In genomic region chr15:58611731-58612676, GRCh38 we compare ENCODE assay signal across 24 cellular contexts.
DNase-seq lines count a peak whose midpoint lies in the region; ATAC-seq and TF ChIP-seq lines count a peak whose summit lies in the region.
"Had no signal": no experiment of that assay in that cellular context is flagged by ENCODE, and none has a peak within 500 bp of the region (broad histone marks: within the 10 kb centered on the region; RNA-seq: fewer than 3 reads in every experiment).

No MANE protein-coding gene starts in this region.

- H3K4me1 Mint-ChIP-seq in activated T-helper 17 cell treated with anti-CD3 and anti-CD28 coated beads, Interleukin-2, amount 50 U/mL, for 72 hours = peaks cover 23% of the 10 kb centered on the region
- H3K4me1 Mint-ChIP-seq: brain, neural crest cell had no signal

- peaks cover 4% of the 10 kb centered on the region for H3K9me3 Mint-ChIP-seq in activated T-helper 17 cell treated with anti-CD3 and anti-CD28 coated beads, Interleukin-2, amount 50 U/mL, for 72 hours

- no peak overlapping the region for H3K27ac Mint-ChIP-seq in activated T-helper 17 cell treated with anti-CD3 and anti-CD28 coated beads, Interleukin-2, amount 50 U/mL, for 72 hours
- H3K27ac Mint-ChIP-seq: activated CD4-positive, alpha-beta memory T cell treated with anti-CD3 and anti-CD28 coated beads, Interleukin-2, amount 10 ng/mL, durations not matched to agents 7 days and 5 days; activated naive CD8-positive, alpha-beta T cell; brain; CD4-positive, alpha-beta T cell had no signal

- no peak overlapping the region for H3K4me3 Mint-ChIP-seq in activated T-helper 17 cell treated with anti-CD3 and anti-CD28 coated beads, Interleukin-2, amount 50 U/mL, for 72 hours
- H3K4me3 Mint-ChIP-seq: activated CD4-positive, alpha-beta memory T cell treated with anti-CD3 and anti-CD28 coated beads, Interleukin-2, amount 10 ng/mL, durations not matched to agents 7 days and 5 days; activated naive CD8-positive, alpha-beta T cell; activated T-cell treated with anti-CD3 and anti-CD28 coated beads, Interleukin-2, amount 50 U/mL, for 4 hours; brain; CD4-positive, alpha-beta T cell; neural crest cell; T-cell had no signal

- H3K4me3 ChIP-seq in duodenal mucosa (ENCODE audit: low read depth in 1 of 2, low read length in 2 of 2) (peak overlapping the region in 1 of 2 donors; percentile 24), mesendoderm (ENCODE audit: low read length) (no peak overlapping the region)
- H3K4me3 ChIP-seq: psoas muscle, smooth muscle cell, testis had no signal

- no peak for ATAC-seq in activated T-helper 17 cell treated with anti-CD3 and anti-CD28 coated beads, Interleukin-2, amount 50 U/mL, for 72 hours (replicated peaks)
- ATAC-seq: activated T-cell treated with anti-CD3 and anti-CD28 coated beads, Interleukin-2, amount 50 U/mL, for 4 hours; psoas muscle; T-cell had no signal

- H3K27me3 ChIP-seq in duodenal mucosa (ENCODE audit: control insufficient read depth in 1 of 2, insufficient read depth in 2 of 2, low read length in 2 of 2) (no peaks in the 10 kb centered on the region), mesendoderm (ENCODE audit: insufficient read depth, low read length, poor library complexity) (no peaks in the 10 kb centered on the region)
- H3K27me3 ChIP-seq: testis had no signal

- no peak overlapping the region for H3K18ac ChIP-seq in mesendoderm (ENCODE audit: low read length)

- WGBS in mesendoderm (ENCODE audit: extremely low coverage, insufficient coverage, low lambda C conversion rate) = no CpG with 5 or more reads among the region's 6 CpGs

- H4K5ac ChIP-seq in mesendoderm (ENCODE audit: low read length) = no peak overlapping the region

- TF ChIP-seq CTCF in 22Rv1 (IDR thresholded peaks at IDR 0.05) = no peak

- H2BK15ac ChIP-seq in mesendoderm (replicated peaks; ENCODE audit: low read depth) = no peak overlapping the region

- no peaks in the 10 kb centered on the region for H3K79me2 ChIP-seq in mesendoderm (ENCODE audit: control insufficient read depth, insufficient read depth, low read length)

- peak; percentile 62 for DNase-seq in mesendoderm
- no peak for DNase-seq in AG20443 (ENCODE audit: low spot score)
- DNase-seq in NCI-H82 (lab: John Stamatoyannopoulos, UW) = no peak
- no peak for DNase-seq in midbrain (lab: John Stamatoyannopoulos, UW)
- DNase-seq: activated CD4-positive, alpha-beta memory T cell treated with anti-CD3 and anti-CD28 coated beads, Interleukin-2, amount 10 ng/mL, durations not matched to agents 7 days and 5 days; activated T-cell treated with anti-CD3 and anti-CD28 coated beads, Interleukin-2, amount 50 U/mL, for 4 hours; CD4-positive, alpha-beta T cell; dermis blood vessel endothelial cell; glutamatergic neuron; NCI-H1694 treated with DMSO at 0.1 percent for 48 hours; psoas muscle; SHP77 treated with DMSO at 0.1 percent for 48 hours; stimulated activated CD4-positive, alpha-beta T cell treated with anti-CD3 and anti-CD28 coated beads, Interleukin-4, amount 100 ng/mL, for 24 hours; T-cell; testis had no signal

- H3K23ac ChIP-seq in mesendoderm (ENCODE audit: low read length) = no peak overlapping the region

- no peak overlapping the region for H3K9ac ChIP-seq in duodenal mucosa (ENCODE audit: low read depth in 1 of 2, low read length in 2 of 2)
- no peak overlapping the region for H3K9ac ChIP-seq in mesendoderm (ENCODE audit: low read length)

- H3K79me1 ChIP-seq in mesendoderm (ENCODE audit: low read length) = peaks cover 4% of the 10 kb centered on the region

- H4K8ac ChIP-seq in mesendoderm (ENCODE audit: low read depth, low read length) = no peak overlapping the region

- no peak overlapping the region for H3K56ac ChIP-seq in mesendoderm (ENCODE audit: low read length)

- H3K9me3 ChIP-seq in KOPT-K1 (ENCODE audit: insufficient read depth, low read length, poor library complexity, severe bottlenecking) (peaks cover 22% of the 10 kb centered on the region), duodenal mucosa (ENCODE audit: control insufficient read depth in 1 of 2, low read length in 2 of 2) (peaks cover 0 to 5% of the 10 kb centered on the region in 2 donors)
- H3K9me3 ChIP-seq: testis had no signal

- H3K36me3 Mint-ChIP-seq in activated T-helper 17 cell treated with anti-CD3 and anti-CD28 coated beads, Interleukin-2, amount 50 U/mL, for 72 hours (ENCODE audit: low read depth) = peaks cover 78% of the 10 kb centered on the region

- no peak overlapping the region for H3K4ac ChIP-seq in mesendoderm (ENCODE audit: low read depth, low read length)

- H2BK5ac ChIP-seq in mesendoderm (ENCODE audit: low read length) = no peak overlapping the region

- H2BK120ac ChIP-seq in mesendoderm (ENCODE audit: low read depth, low read length) = no peak overlapping the region

- no peaks in the 10 kb centered on the region for H3K27me3 Mint-ChIP-seq in activated T-helper 17 cell treated with anti-CD3 and anti-CD28 coated beads, Interleukin-2, amount 50 U/mL, for 72 hours
- H3K27me3 Mint-ChIP-seq: activated CD4-positive, alpha-beta memory T cell treated with anti-CD3 and anti-CD28 coated beads, Interleukin-2, amount 10 ng/mL, durations not matched to agents 7 days and 5 days; activated naive CD8-positive, alpha-beta T cell; brain; CD4-positive, alpha-beta T cell; T-cell had no signal

- H3K4me2 ChIP-seq in mesendoderm (ENCODE audit: low read length) = no peak overlapping the region
- H3K4me2 ChIP-seq: smooth muscle cell had no signal

- H3K36me3 ChIP-seq in KOPT-K1 (ENCODE audit: insufficient read depth, low read length) = peaks cover 66% of the 10 kb centered on the region
- peaks cover 0 to 24% of the 10 kb centered on the region in 2 donors for H3K36me3 ChIP-seq in duodenal mucosa (ENCODE audit: control insufficient read depth in 1 of 2, insufficient read depth in 2 of 2, low read length in 2 of 2)
- no peaks in the 10 kb centered on the region for H3K36me3 ChIP-seq in mesendoderm (ENCODE audit: control insufficient read depth, insufficient read depth, low read length)

- H3K4me1 ChIP-seq in duodenal mucosa (ENCODE audit: control insufficient read depth in 1 of 2, insufficient read depth in 2 of 2, low read length in 2 of 2) = peaks cover 9 to 18% of the 10 kb centered on the region in 2 donors
- peaks cover 4% of the 10 kb centered on the region for H3K4me1 ChIP-seq in mesendoderm (ENCODE audit: control insufficient read depth, low read depth, low read length)
- H3K4me1 ChIP-seq: psoas muscle, testis had no signal

- H3K27ac ChIP-seq in 22Rv1 (peak overlapping the region; percentile 37), KOPT-K1 (ENCODE audit: low read depth, low read length, poor library complexity, severe bottlenecking) (peak overlapping the region; percentile 52), duodenal mucosa (ENCODE audit: low read depth, low read length) (peak overlapping the region; percentile 10), mesendoderm (ENCODE audit: low read depth, low read length) (no peak overlapping the region)
- H3K27ac ChIP-seq: psoas muscle, testis, VCaP had no signal

- H2AK5ac ChIP-seq in mesendoderm (ENCODE audit: low read length) = no peak overlapping the region
